In genomic region chr12:57299514-57300016, GRCh38 we compare ENCODE assay signal across 20 cellular contexts. TPM values are rescaled to one million over a fixed set of nuclear protein-coding genes. Genes with fewer than 3 reads are reported as not detected.
DNase-seq lines count a peak whose midpoint lies in the region; ATAC-seq lines count a peak whose summit lies in the region.
"Had no signal": no experiment of that assay in that cellular context is flagged by ENCODE, and none has a peak within 500 bp of the region (broad histone marks: within the 10 kb centered on the region; RNA-seq: fewer than 3 reads in every experiment).

No MANE protein-coding gene starts in this region.

- no peak for ATAC-seq in HG03520 (IDR thresholded peaks at IDR 0.05; ENCODE audit: unreplicated experiment)
- ATAC-seq in GM18907 (IDR thresholded peaks at IDR 0.05; ENCODE audit: unreplicated experiment), result no peak
- no peak for ATAC-seq in GM19351 (IDR thresholded peaks at IDR 0.05; ENCODE audit: unreplicated experiment)
- ATAC-seq: K562, upper lobe of right lung had no signal

- DNase-seq in DMS79 (lab: John Stamatoyannopoulos, UW) (peak; percentile 8), NCI-H1092 treated with DMSO at 0.1 percent for 48 hours (lab: John Stamatoyannopoulos, UW) (peak; percentile 45), NCI-H526 treated with DMSO at 0.1 percent for 48 hours (lab: John Stamatoyannopoulos, UW) (peak; percentile 11), iPS-NIHi11 (ENCODE audit: low spot score) (peak; percentile 49), HT-29 (ENCODE audit: low spot score) (no peak)
- DNase-seq: activated CD4-positive, CD25-positive, alpha-beta regulatory T cell treated with anti-CD3 and anti-CD28 coated beads, Interleukin-2, amount 50 U/mL, for 72 hours; activated CD8-positive, alpha-beta memory T cell treated with anti-CD3 and anti-CD28 coated beads, Interleukin-2, amount 50 U/mL, for 4 hours; activated naive CD4-positive, alpha-beta T cell treated with anti-CD3 and anti-CD28 coated beads, Interleukin-2, amount 10 ng/mL, durations not matched to agents 7 days and 5 days; effector memory CD4-positive, alpha-beta T cell; foreskin fibroblast; midbrain; NCI-H146; occipital lobe; SHP77 treated with DMSO at 0.1 percent for 48 hours; stimulated activated naive CD4-positive, alpha-beta T cell; upper lobe of right lung had no signal

RNA-seq across cellular contexts. Expression of gene STAC3, which starts 48.6 kb away (rescaled TPM):
- 0.41 and 1.1 TPM in 2 replicates for total RNA-seq in HT-29 (2014; rRNA removed; shearing (Covaris generic))
